ENCODE assay signal across 1 cellular context in the genomic region with DNA sequence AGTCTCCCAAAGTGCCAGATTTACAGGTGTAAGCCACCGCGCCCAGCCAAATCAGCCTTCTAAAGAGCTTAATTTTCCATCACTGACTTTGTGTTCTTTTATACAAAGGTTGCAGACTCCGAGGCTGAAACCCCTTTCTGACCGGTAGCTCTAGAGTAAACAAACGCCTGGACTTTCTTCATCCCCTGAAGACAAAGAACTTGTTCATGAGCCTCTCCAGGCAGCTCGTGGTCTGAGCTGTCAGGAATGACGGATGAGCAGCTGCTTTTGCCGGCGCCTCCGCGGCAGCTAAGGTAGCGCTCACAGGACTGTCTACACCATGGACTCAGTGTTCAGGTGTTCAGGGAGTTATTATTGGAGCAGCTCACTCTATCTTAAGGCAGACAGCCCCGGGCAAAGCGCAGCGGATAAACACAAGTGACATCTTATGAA.
A peak's percentile ranks its signal among the peaks of the same experiment; 100 is the strongest.
TF ChIP-seq lines count a peak whose summit lies in the region.

No MANE protein-coding gene starts in this region.

TF ChIP-seq in HepG2, 621 proteins besides CTCF, POLR2A, EP300 and RAD21 (continued from another document and continues in another):
- TF ChIP-seq, protein P1, sequence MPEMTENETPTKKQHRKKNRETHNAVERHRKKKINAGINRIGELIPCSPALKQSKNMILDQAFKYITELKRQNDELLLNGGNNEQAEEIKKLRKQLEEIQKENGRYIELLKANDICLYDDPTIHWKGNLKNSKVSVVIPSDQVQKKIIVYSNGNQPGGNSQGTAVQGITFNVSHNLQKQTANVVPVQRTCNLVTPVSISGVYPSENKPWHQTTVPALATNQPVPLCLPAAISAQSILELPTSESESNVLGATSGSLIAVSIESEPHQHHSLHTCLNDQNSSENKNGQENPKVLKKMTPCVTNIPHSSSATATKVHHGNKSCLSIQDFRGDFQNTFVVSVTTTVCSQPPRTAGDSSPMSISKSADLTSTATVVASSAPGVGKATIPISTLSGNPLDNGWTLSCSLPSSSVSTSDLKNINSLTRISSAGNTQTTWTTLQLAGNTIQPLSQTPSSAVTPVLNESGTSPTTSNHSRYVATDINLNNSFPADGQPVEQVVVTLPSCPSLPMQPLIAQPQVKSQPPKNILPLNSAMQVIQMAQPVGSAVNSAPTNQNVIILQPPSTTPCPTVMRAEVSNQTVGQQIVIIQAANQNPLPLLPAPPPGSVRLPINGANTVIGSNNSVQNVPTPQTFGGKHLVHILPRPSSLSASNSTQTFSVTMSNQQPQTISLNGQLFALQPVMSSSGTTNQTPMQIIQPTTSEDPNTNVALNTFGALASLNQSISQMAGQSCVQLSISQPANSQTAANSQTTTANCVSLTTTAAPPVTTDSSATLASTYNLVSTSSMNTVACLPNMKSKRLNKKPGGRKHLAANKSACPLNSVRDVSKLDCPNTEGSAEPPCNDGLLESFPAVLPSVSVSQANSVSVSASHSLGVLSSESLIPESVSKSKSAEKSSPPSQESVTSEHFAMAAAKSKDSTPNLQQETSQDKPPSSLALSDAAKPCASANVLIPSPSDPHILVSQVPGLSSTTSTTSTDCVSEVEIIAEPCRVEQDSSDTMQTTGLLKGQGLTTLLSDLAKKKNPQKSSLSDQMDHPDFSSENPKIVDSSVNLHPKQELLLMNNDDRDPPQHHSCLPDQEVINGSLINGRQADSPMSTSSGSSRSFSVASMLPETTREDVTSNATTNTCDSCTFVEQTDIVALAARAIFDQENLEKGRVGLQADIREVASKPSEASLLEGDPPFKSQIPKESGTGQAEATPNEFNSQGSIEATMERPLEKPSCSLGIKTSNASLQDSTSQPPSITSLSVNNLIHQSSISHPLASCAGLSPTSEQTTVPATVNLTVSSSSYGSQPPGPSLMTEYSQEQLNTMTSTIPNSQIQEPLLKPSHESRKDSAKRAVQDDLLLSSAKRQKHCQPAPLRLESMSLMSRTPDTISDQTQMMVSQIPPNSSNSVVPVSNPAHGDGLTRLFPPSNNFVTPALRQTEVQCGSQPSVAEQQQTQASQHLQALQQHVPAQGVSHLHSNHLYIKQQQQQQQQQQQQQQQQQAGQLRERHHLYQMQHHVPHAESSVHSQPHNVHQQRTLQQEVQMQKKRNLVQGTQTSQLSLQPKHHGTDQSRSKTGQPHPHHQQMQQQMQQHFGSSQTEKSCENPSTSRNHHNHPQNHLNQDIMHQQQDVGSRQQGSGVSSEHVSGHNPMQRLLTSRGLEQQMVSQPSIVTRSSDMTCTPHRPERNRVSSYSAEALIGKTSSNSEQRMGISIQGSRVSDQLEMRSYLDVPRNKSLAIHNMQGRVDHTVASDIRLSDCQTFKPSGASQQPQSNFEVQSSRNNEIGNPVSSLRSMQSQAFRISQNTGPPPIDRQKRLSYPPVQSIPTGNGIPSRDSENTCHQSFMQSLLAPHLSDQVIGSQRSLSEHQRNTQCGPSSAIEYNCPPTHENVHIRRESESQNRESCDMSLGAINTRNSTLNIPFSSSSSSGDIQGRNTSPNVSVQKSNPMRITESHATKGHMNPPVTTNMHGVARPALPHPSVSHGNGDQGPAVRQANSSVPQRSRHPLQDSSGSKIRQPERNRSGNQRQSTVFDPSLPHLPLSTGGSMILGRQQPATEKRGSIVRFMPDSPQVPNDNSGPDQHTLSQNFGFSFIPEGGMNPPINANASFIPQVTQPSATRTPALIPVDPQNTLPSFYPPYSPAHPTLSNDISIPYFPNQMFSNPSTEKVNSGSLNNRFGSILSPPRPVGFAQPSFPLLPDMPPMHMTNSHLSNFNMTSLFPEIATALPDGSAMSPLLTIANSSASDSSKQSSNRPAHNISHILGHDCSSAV (CRISPR knock-in tag; IDR thresholded peaks at IDR 0.05; ENCODE audit: borderline replicate concordance) = no peak
- TF ChIP-seq, protein P2, sequence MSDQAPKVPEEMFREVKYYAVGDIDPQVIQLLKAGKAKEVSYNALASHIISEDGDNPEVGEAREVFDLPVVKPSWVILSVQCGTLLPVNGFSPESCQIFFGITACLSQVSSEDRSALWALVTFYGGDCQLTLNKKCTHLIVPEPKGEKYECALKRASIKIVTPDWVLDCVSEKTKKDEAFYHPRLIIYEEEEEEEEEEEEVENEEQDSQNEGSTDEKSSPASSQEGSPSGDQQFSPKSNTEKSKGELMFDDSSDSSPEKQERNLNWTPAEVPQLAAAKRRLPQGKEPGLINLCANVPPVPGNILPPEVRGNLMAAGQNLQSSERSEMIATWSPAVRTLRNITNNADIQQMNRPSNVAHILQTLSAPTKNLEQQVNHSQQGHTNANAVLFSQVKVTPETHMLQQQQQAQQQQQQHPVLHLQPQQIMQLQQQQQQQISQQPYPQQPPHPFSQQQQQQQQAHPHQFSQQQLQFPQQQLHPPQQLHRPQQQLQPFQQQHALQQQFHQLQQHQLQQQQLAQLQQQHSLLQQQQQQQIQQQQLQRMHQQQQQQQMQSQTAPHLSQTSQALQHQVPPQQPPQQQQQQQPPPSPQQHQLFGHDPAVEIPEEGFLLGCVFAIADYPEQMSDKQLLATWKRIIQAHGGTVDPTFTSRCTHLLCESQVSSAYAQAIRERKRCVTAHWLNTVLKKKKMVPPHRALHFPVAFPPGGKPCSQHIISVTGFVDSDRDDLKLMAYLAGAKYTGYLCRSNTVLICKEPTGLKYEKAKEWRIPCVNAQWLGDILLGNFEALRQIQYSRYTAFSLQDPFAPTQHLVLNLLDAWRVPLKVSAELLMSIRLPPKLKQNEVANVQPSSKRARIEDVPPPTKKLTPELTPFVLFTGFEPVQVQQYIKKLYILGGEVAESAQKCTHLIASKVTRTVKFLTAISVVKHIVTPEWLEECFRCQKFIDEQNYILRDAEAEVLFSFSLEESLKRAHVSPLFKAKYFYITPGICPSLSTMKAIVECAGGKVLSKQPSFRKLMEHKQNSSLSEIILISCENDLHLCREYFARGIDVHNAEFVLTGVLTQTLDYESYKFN (CRISPR knock-in tag; conservative IDR thresholded peaks at IDR 0.05) = peak; percentile 87
- no peak for TF ChIP-seq TAF15 (IDR thresholded peaks at IDR 0.05; ENCODE audit: low read depth, low read length, poor library complexity, severe bottlenecking)
- no peak for TF ChIP-seq GZF1 (CRISPR knock-in tag; IDR thresholded peaks at IDR 0.05)
- TF ChIP-seq FOXO1 (CRISPR knock-in tag; IDR thresholded peaks at IDR 0.05) = peak; percentile 86
- no peak for TF ChIP-seq ZNF615 (CRISPR knock-in tag; IDR thresholded peaks at IDR 0.05; ENCODE audit: borderline replicate concordance)
- TF ChIP-seq BRCA1 (CRISPR knock-in tag; IDR thresholded peaks at IDR 0.05) = no peak
- TF ChIP-seq, protein P3, sequence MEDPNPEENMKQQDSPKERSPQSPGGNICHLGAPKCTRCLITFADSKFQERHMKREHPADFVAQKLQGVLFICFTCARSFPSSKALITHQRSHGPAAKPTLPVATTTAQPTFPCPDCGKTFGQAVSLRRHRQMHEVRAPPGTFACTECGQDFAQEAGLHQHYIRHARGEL (CRISPR knock-in tag; IDR thresholded peaks at IDR 0.05) = no peak
- TF ChIP-seq, protein P4, sequence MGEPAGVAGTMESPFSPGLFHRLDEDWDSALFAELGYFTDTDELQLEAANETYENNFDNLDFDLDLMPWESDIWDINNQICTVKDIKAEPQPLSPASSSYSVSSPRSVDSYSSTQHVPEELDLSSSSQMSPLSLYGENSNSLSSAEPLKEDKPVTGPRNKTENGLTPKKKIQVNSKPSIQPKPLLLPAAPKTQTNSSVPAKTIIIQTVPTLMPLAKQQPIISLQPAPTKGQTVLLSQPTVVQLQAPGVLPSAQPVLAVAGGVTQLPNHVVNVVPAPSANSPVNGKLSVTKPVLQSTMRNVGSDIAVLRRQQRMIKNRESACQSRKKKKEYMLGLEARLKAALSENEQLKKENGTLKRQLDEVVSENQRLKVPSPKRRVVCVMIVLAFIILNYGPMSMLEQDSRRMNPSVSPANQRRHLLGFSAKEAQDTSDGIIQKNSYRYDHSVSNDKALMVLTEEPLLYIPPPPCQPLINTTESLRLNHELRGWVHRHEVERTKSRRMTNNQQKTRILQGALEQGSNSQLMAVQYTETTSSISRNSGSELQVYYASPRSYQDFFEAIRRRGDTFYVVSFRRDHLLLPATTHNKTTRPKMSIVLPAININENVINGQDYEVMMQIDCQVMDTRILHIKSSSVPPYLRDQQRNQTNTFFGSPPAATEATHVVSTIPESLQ (CRISPR knock-in tag; conservative IDR thresholded peaks at IDR 0.05) = 0 out of 2 replicates have a peak, but pooled peaks have one; percentile 58
- TF ChIP-seq ZNF773 (CRISPR knock-in tag; IDR thresholded peaks at IDR 0.05; ENCODE audit: borderline replicate concordance) = no peak
- peak; percentile 97 for TF ChIP-seq MED1 (CRISPR knock-in tag; IDR thresholded peaks at IDR 0.05)
- TF ChIP-seq ZNF558 (CRISPR knock-in tag; IDR thresholded peaks at IDR 0.05; ENCODE audit: borderline replicate concordance) = no peak
- TF ChIP-seq, protein P5, sequence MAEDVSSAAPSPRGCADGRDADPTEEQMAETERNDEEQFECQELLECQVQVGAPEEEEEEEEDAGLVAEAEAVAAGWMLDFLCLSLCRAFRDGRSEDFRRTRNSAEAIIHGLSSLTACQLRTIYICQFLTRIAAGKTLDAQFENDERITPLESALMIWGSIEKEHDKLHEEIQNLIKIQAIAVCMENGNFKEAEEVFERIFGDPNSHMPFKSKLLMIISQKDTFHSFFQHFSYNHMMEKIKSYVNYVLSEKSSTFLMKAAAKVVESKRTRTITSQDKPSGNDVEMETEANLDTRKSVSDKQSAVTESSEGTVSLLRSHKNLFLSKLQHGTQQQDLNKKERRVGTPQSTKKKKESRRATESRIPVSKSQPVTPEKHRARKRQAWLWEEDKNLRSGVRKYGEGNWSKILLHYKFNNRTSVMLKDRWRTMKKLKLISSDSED (CRISPR knock-in tag; IDR thresholded peaks at IDR 0.05) = no peak
- no peak for TF ChIP-seq ZNF782 (CRISPR knock-in tag; IDR thresholded peaks at IDR 0.05; ENCODE audit: borderline replicate concordance)
- no peak; the same call in 1 of the 2 replicates for TF ChIP-seq ATF1 (CRISPR knock-in tag; IDR thresholded peaks at IDR 0.05)
- TF ChIP-seq ELF3 (CRISPR knock-in tag; IDR thresholded peaks at IDR 0.05) = peak; percentile 47; the same call in 1 of the 2 replicates
- no peak for TF ChIP-seq TP53 (CRISPR knock-in tag; conservative IDR thresholded peaks at IDR 0.05)
- TF ChIP-seq, protein P6, sequence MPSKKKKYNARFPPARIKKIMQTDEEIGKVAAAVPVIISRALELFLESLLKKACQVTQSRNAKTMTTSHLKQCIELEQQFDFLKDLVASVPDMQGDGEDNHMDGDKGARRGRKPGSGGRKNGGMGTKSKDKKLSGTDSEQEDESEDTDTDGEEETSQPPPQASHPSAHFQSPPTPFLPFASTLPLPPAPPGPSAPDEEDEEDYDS (CRISPR knock-in tag; IDR thresholded peaks at IDR 0.05) = peak; percentile 72
- no peak for TF ChIP-seq JUND (CRISPR knock-in tag; IDR thresholded peaks at IDR 0.05)
- TF ChIP-seq, protein P7, sequence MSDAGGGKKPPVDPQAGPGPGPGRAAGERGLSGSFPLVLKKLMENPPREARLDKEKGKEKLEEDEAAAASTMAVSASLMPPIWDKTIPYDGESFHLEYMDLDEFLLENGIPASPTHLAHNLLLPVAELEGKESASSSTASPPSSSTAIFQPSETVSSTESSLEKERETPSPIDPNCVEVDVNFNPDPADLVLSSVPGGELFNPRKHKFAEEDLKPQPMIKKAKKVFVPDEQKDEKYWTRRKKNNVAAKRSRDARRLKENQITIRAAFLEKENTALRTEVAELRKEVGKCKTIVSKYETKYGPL (CRISPR knock-in tag; IDR thresholded peaks at IDR 0.05) = no peak
- 0 out of 2 replicates have a peak, but pooled peaks have one; percentile 63 for TF ChIP-seq ZNF543 (CRISPR knock-in tag; IDR thresholded peaks at IDR 0.05)
- TF ChIP-seq, protein P8, sequence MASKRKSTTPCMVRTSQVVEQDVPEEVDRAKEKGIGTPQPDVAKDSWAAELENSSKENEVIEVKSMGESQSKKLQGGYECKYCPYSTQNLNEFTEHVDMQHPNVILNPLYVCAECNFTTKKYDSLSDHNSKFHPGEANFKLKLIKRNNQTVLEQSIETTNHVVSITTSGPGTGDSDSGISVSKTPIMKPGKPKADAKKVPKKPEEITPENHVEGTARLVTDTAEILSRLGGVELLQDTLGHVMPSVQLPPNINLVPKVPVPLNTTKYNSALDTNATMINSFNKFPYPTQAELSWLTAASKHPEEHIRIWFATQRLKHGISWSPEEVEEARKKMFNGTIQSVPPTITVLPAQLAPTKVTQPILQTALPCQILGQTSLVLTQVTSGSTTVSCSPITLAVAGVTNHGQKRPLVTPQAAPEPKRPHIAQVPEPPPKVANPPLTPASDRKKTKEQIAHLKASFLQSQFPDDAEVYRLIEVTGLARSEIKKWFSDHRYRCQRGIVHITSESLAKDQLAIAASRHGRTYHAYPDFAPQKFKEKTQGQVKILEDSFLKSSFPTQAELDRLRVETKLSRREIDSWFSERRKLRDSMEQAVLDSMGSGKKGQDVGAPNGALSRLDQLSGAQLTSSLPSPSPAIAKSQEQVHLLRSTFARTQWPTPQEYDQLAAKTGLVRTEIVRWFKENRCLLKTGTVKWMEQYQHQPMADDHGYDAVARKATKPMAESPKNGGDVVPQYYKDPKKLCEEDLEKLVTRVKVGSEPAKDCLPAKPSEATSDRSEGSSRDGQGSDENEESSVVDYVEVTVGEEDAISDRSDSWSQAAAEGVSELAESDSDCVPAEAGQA (IDR thresholded peaks at IDR 0.05; ENCODE audit: low read depth) = no peak
- TF ChIP-seq, protein P8 (CRISPR knock-in tag; IDR thresholded peaks at IDR 0.05; ENCODE audit: borderline replicate concordance) = peak; percentile 77; the same call in 1 of the 2 replicates
- no peak for TF ChIP-seq ZNF761 (CRISPR knock-in tag; conservative IDR thresholded peaks at IDR 0.05)
- TF ChIP-seq FOXJ3 (CRISPR knock-in tag; IDR thresholded peaks at IDR 0.05; ENCODE audit: borderline replicate concordance) = peak; percentile 50; the same call in 1 of the 2 replicates
- TF ChIP-seq ZNF460 (CRISPR knock-in tag; IDR thresholded peaks at IDR 0.05; ENCODE audit: borderline replicate concordance) = no peak
- peak; percentile 83 for TF ChIP-seq HNF4A (CRISPR knock-in tag; IDR thresholded peaks at IDR 0.05)
- TF ChIP-seq GATAD2A (CRISPR knock-in tag; IDR thresholded peaks at IDR 0.05) = peak; percentile 94
- no peak for TF ChIP-seq DR1 (CRISPR knock-in tag; IDR thresholded peaks at IDR 0.05)
- TF ChIP-seq CCAR2 (optimal IDR thresholded peaks at IDR 0.05; ENCODE audit: low read depth, low read length) = no peak
- TF ChIP-seq KMT2B (CRISPR knock-in tag; IDR thresholded peaks at IDR 0.05) = 0 out of 2 replicates have a peak, but pooled peaks have one; percentile 22
- TF ChIP-seq TMF1 (CRISPR knock-in tag; IDR thresholded peaks at IDR 0.05; ENCODE audit: low read depth) = no peak
- TF ChIP-seq RFXANK (CRISPR knock-in tag; IDR thresholded peaks at IDR 0.05) = 0 out of 2 replicates have a peak, but pooled peaks have one; percentile 64
